ENCODE assay signal across 41 cellular contexts in genomic region chr18:1884623-1885022, GRCh38.
"Had no signal": no experiment of that assay in that cellular context is flagged by ENCODE, and none has a peak within 500 bp of the region (broad histone marks: within the 10 kb centered on the region; RNA-seq: fewer than 3 reads in every experiment).

No MANE protein-coding gene starts in this region.

- ATAC-seq: activated naive CD4-positive, alpha-beta T cell treated with anti-CD3 and anti-CD28 coated beads, Interleukin-2, amount 50 U/mL, for 72 hours; activated naive CD8-positive, alpha-beta T cell treated with anti-CD3 and anti-CD28 coated beads, Interleukin-2, amount 50 U/mL, for 24 hours; activated T-cell treated with anti-CD3 and anti-CD28 coated beads, Interleukin-2, amount 50 U/mL, for 4 hours; activated T-cell treated with anti-CD3 and anti-CD28 coated beads, Interleukin-2, amount 50 U/mL, for 72 hours; activated T-helper 17 cell treated with anti-CD3 and anti-CD28 coated beads, Interleukin-2, amount 50 U/mL, for 72 hours; body of pancreas had no signal

- H3K27me3 ChIP-seq: adrenal gland, ascending aorta, body of pancreas, brain microvascular endothelial cell, breast epithelium, cardiac muscle cell had no signal

- H3K27ac ChIP-seq: adrenal gland, ascending aorta, body of pancreas, brain microvascular endothelial cell, breast epithelium, cardiac muscle cell had no signal

- H3K36me3 ChIP-seq: adrenal gland, ascending aorta, brain microvascular endothelial cell, breast epithelium, cardiac muscle cell had no signal

- DNase-seq: activated effector memory CD4-positive, alpha-beta T cell treated with anti-CD3 and anti-CD28 coated beads, Interleukin-2, amount 50 U/mL, for 16 hours; activated effector memory CD4-positive, alpha-beta T cell treated with Interleukin-2 at 50 U/mL for 16 hours; activated gamma-delta T cell; activated gamma-delta T cell treated with Interleukin-2 at 50 U/mL for 16 hours; activated naive CD4-positive, alpha-beta T cell; activated naive CD4-positive, alpha-beta T cell treated with anti-CD3 and anti-CD28 coated beads for 36 hours; activated naive CD4-positive, alpha-beta T cell treated with anti-CD3 and anti-CD28 coated beads, Interleukin-2, amount 10 ng/mL, durations not matched to agents 7 days and 5 days; activated naive CD4-positive, alpha-beta T cell treated with anti-CD3 and anti-CD28 coated beads, Interleukin-2, amount 50 U/mL, for 16 hours; activated naive CD4-positive, alpha-beta T cell treated with Interleukin-2 at 50 U/mL for 16 hours; activated naive CD8-positive, alpha-beta T cell treated with anti-CD3 and anti-CD28 coated beads for 36 hours; activated naive CD8-positive, alpha-beta T cell treated with anti-CD3 and anti-CD28 coated beads, Interleukin-2, amount 10 ng/mL, durations not matched to agents 7 days and 5 days; activated naive CD8-positive, alpha-beta T cell treated with anti-CD3 and anti-CD28 coated beads, Interleukin-2, amount 50 U/mL, for 24 hours; activated T-cell treated with anti-CD3 and anti-CD28 coated beads for 4 hours; activated T-cell treated with anti-CD3 and anti-CD28 coated beads, Interleukin-2, amount 50 U/mL, for 1 hour; activated T-cell treated with anti-CD3 and anti-CD28 coated beads, Interleukin-2, amount 50 U/mL, for 24 hours; activated T-cell treated with anti-CD3 and anti-CD28 coated beads, Interleukin-2, amount 50 U/mL, for 4 hours; activated T-cell treated with anti-CD3 and anti-CD28 coated beads, Interleukin-2, amount 50 U/mL, for 48 hours; activated T-cell treated with anti-CD3 and anti-CD28 coated beads, Interleukin-2, amount 50 U/mL, for 72 hours; adrenal gland; amniotic stem cell; amygdala; anterior cingulate cortex; aorta; body of pancreas; brain microvascular endothelial cell; caudate nucleus; central memory CD4-positive, alpha-beta T cell; cerebellar nuclear complex had no signal

- FAIRE-seq: astrocyte, bronchial epithelial cell had no signal

- H3K36me3 Mint-ChIP-seq: activated naive CD4-positive, alpha-beta T cell treated with anti-CD3 and anti-CD28 coated beads, Interleukin-2, amount 10 ng/mL, durations not matched to agents 7 days and 5 days; activated naive CD4-positive, alpha-beta T cell treated with anti-CD3 and anti-CD28 coated beads, Interleukin-2, amount 50 U/mL, for 24 hours; activated naive CD4-positive, alpha-beta T cell treated with anti-CD3 and anti-CD28 coated beads, Interleukin-2, amount 50 U/mL, for 72 hours; activated naive CD8-positive, alpha-beta T cell; activated naive CD8-positive, alpha-beta T cell treated with anti-CD3 and anti-CD28 coated beads for 36 hours; activated naive CD8-positive, alpha-beta T cell treated with anti-CD3 and anti-CD28 coated beads, Interleukin-2, amount 10 ng/mL, durations not matched to agents 7 days and 5 days; brain had no signal

- H3K27me3 Mint-ChIP-seq: activated naive CD4-positive, alpha-beta T cell treated with anti-CD3 and anti-CD28 coated beads, Interleukin-2, amount 10 ng/mL, durations not matched to agents 7 days and 5 days; activated naive CD4-positive, alpha-beta T cell treated with anti-CD3 and anti-CD28 coated beads, Interleukin-2, amount 50 U/mL, for 24 hours; activated naive CD8-positive, alpha-beta T cell; activated naive CD8-positive, alpha-beta T cell treated with anti-CD3 and anti-CD28 coated beads for 36 hours; activated naive CD8-positive, alpha-beta T cell treated with anti-CD3 and anti-CD28 coated beads, Interleukin-2, amount 10 ng/mL, durations not matched to agents 7 days and 5 days; activated naive CD8-positive, alpha-beta T cell treated with anti-CD3 and anti-CD28 coated beads, Interleukin-2, amount 50 U/mL, for 24 hours; activated T-cell treated with anti-CD3 and anti-CD28 coated beads, Interleukin-2, amount 50 U/mL, for 24 hours; activated T-helper 17 cell treated with anti-CD3 and anti-CD28 coated beads, Interleukin-2, amount 50 U/mL, for 72 hours; brain; central memory CD8-positive, alpha-beta T cell had no signal

- H3K9me3 ChIP-seq: adrenal gland, ascending aorta, body of pancreas, breast epithelium had no signal

- H3K4me1 ChIP-seq: adrenal gland, ascending aorta, body of pancreas, breast epithelium had no signal

- H3K9me3 Mint-ChIP-seq: activated naive CD4-positive, alpha-beta T cell treated with anti-CD3 and anti-CD28 coated beads for 36 hours; activated naive CD4-positive, alpha-beta T cell treated with anti-CD3 and anti-CD28 coated beads, Interleukin-2, amount 10 ng/mL, durations not matched to agents 7 days and 5 days; activated naive CD4-positive, alpha-beta T cell treated with anti-CD3 and anti-CD28 coated beads, Interleukin-2, amount 50 U/mL, for 24 hours; activated naive CD8-positive, alpha-beta T cell treated with anti-CD3 and anti-CD28 coated beads for 36 hours; activated naive CD8-positive, alpha-beta T cell treated with anti-CD3 and anti-CD28 coated beads, Interleukin-2, amount 50 U/mL, for 24 hours; activated T-cell treated with anti-CD3 and anti-CD28 coated beads, Interleukin-2, amount 50 U/mL, for 24 hours; activated T-helper 1 cell treated with anti-CD3 and anti-CD28 coated beads, Interleukin-12 subunit alpha, Interleukin-12 subunit beta, Interleukin-2, Interleukin-4 antibody, amounts not matched to agents 30 ng/mL and 10 ng/mL and 1 ng/mL, durations not matched to agents 14 hours and 24 hours and 36 hours; activated T-helper 17 cell treated with anti-CD3 and anti-CD28 coated beads, Interleukin-2, amount 50 U/mL, for 72 hours; activated T-helper 2 cell treated with anti-CD3 and anti-CD28 coated beads, Interferon-gamma antibody, Interleukin-2, Interleukin-4, amounts not matched to agents 10 μg/mL and 5 μg/mL and 100 μg/mL, durations not matched to agents 14 hours and 24 hours and 36 hours had no signal

- H3K27ac Mint-ChIP-seq: activated naive CD4-positive, alpha-beta T cell treated with anti-CD3 and anti-CD28 coated beads for 36 hours; activated naive CD4-positive, alpha-beta T cell treated with anti-CD3 and anti-CD28 coated beads, Interleukin-2, amount 10 ng/mL, durations not matched to agents 7 days and 5 days; activated naive CD4-positive, alpha-beta T cell treated with anti-CD3 and anti-CD28 coated beads, Interleukin-2, amount 50 U/mL, for 24 hours; activated naive CD4-positive, alpha-beta T cell treated with anti-CD3 and anti-CD28 coated beads, Interleukin-2, amount 50 U/mL, for 72 hours; activated naive CD8-positive, alpha-beta T cell; activated naive CD8-positive, alpha-beta T cell treated with anti-CD3 and anti-CD28 coated beads for 36 hours; activated naive CD8-positive, alpha-beta T cell treated with anti-CD3 and anti-CD28 coated beads, Interleukin-2, amount 10 ng/mL, durations not matched to agents 7 days and 5 days; activated naive CD8-positive, alpha-beta T cell treated with anti-CD3 and anti-CD28 coated beads, Interleukin-2, amount 50 U/mL, for 24 hours; activated T-cell treated with anti-CD3 and anti-CD28 coated beads, Interleukin-2, amount 50 U/mL, for 24 hours; activated T-cell treated with anti-CD3 and anti-CD28 coated beads, Interleukin-2, amount 50 U/mL, for 72 hours; activated T-helper 1 cell treated with anti-CD3 and anti-CD28 coated beads, Interleukin-12 subunit alpha, Interleukin-12 subunit beta, Interleukin-2, Interleukin-4 antibody, amounts not matched to agents 30 ng/mL and 10 ng/mL and 1 ng/mL, durations not matched to agents 14 hours and 24 hours and 36 hours; activated T-helper 17 cell treated with anti-CD3 and anti-CD28 coated beads, Interleukin-2, amount 50 U/mL, for 72 hours; activated T-helper 2 cell treated with anti-CD3 and anti-CD28 coated beads, Interferon-gamma antibody, Interleukin-2, Interleukin-4, amounts not matched to agents 10 μg/mL and 5 μg/mL and 100 μg/mL, durations not matched to agents 14 hours and 24 hours and 36 hours; brain had no signal

- H3K4me3 ChIP-seq: adrenal gland, ascending aorta, body of pancreas, breast epithelium, cardiac muscle cell had no signal

- H3K4me1 Mint-ChIP-seq: activated naive CD4-positive, alpha-beta T cell treated with anti-CD3 and anti-CD28 coated beads, Interleukin-2, amount 10 ng/mL, durations not matched to agents 7 days and 5 days; activated naive CD4-positive, alpha-beta T cell treated with anti-CD3 and anti-CD28 coated beads, Interleukin-2, amount 50 U/mL, for 24 hours; activated naive CD8-positive, alpha-beta T cell treated with anti-CD3 and anti-CD28 coated beads for 36 hours; activated naive CD8-positive, alpha-beta T cell treated with anti-CD3 and anti-CD28 coated beads, Interleukin-2, amount 10 ng/mL, durations not matched to agents 7 days and 5 days; activated naive CD8-positive, alpha-beta T cell treated with anti-CD3 and anti-CD28 coated beads, Interleukin-2, amount 50 U/mL, for 24 hours; activated T-helper 17 cell treated with anti-CD3 and anti-CD28 coated beads, Interleukin-2, amount 50 U/mL, for 72 hours; brain; central memory CD8-positive, alpha-beta T cell had no signal

- H3K4me3 Mint-ChIP-seq: activated naive CD4-positive, alpha-beta T cell treated with anti-CD3 and anti-CD28 coated beads for 36 hours; activated naive CD4-positive, alpha-beta T cell treated with anti-CD3 and anti-CD28 coated beads, Interleukin-2, amount 10 ng/mL, durations not matched to agents 7 days and 5 days; activated naive CD4-positive, alpha-beta T cell treated with anti-CD3 and anti-CD28 coated beads, Interleukin-2, amount 50 U/mL, for 24 hours; activated naive CD8-positive, alpha-beta T cell; activated naive CD8-positive, alpha-beta T cell treated with anti-CD3 and anti-CD28 coated beads for 36 hours; activated naive CD8-positive, alpha-beta T cell treated with anti-CD3 and anti-CD28 coated beads, Interleukin-2, amount 10 ng/mL, durations not matched to agents 7 days and 5 days; activated naive CD8-positive, alpha-beta T cell treated with anti-CD3 and anti-CD28 coated beads, Interleukin-2, amount 50 U/mL, for 24 hours; activated T-cell treated with anti-CD3 and anti-CD28 coated beads, Interleukin-2, amount 50 U/mL, for 24 hours; activated T-cell treated with anti-CD3 and anti-CD28 coated beads, Interleukin-2, amount 50 U/mL, for 4 hours; activated T-cell treated with anti-CD3 and anti-CD28 coated beads, Interleukin-2, amount 50 U/mL, for 72 hours; activated T-helper 1 cell treated with anti-CD3 and anti-CD28 coated beads, Interleukin-12 subunit alpha, Interleukin-12 subunit beta, Interleukin-2, Interleukin-4 antibody, amounts not matched to agents 30 ng/mL and 10 ng/mL and 1 ng/mL, durations not matched to agents 14 hours and 24 hours and 36 hours; activated T-helper 17 cell treated with anti-CD3 and anti-CD28 coated beads, Interleukin-2, amount 50 U/mL, for 72 hours; brain; central memory CD8-positive, alpha-beta T cell had no signal
